In the genomic region with DNA sequence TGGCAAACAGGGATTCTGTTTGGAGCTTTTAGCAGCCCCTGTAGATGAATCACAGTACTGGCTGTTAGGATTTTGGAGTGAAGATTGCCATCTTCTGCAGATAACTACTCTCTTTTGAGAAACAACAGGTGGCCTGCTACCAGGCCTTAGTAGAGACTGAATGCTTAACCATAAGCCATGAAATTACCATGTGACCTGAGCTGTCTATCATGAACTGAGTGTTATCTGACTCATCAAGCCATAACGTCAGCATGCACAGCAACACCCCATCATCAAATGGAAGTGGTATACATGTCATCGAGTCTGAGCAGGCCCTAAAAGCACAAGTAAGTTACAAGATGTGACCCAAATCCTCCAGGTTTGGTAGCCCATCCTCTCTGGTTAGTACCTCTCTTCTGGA, we compare ENCODE assay signal across 21 cellular contexts.
DNase-seq lines count a peak whose midpoint lies in the region; ATAC-seq, FAIRE-seq and TF ChIP-seq lines count a peak whose summit lies in the region.
"Had no signal": no experiment of that assay in that cellular context is flagged by ENCODE, and none has a peak within 500 bp of the region (broad histone marks: within the 10 kb centered on the region; RNA-seq: fewer than 3 reads in every experiment).

No MANE protein-coding gene starts in this region.

- H3K9me2 ChIP-seq in PC-3 (replicated peaks; ENCODE audit: low read length) = no peaks in the 10 kb centered on the region

- POLR2A ChIA-PET in K562 (lab: Yijun Ruan, JAX) (no interaction called here), PC-3 (lab: Charles Lee; ENCODE audit: unreplicated experiment) (no interaction called here)

- no peak for TF ChIP-seq EP300 in K562 (IDR thresholded peaks at IDR 0.05; ENCODE audit: low read length)

- ATAC-seq in K562 = no peak
- ATAC-seq in PC-3 = no peak
- no peak for ATAC-seq in GM18873 (IDR thresholded peaks at IDR 0.05; ENCODE audit: low FRiP score, unreplicated experiment)
- ATAC-seq: naive thymus-derived CD4-positive, alpha-beta T cell had no signal

- H3K9ac ChIP-seq in K562 (ENCODE audit: insufficient read depth in 1 of 2, low read depth in 2 of 2, low read length in 2 of 2) (no peak overlapping the region), PC-3 (ENCODE audit: low read length) (no peak overlapping the region)
- H3K9ac ChIP-seq: parathyroid adenoma had no signal

- CTCF ChIA-PET in K562 (lab: Yijun Ruan, JAX; ENCODE audit: low intra/inter-chr PET ratio) (interaction anchor here (0.7 kb wide), 1 partner anchor 220 kb away, joined by 3 read pairs; the partner anchor contains the start of gene KLHL32), PC-3 (lab: Charles Lee) (no interaction called here)

- no peak for FAIRE-seq in K562 (lab: Jason Lieb, UNC)
- FAIRE-seq: colon had no signal

- H3K9me3 ChIP-seq in K562 (replicated peaks; ENCODE audit: control insufficient read depth, insufficient read depth, low read depth, low read length) = no peaks in the 10 kb centered on the region
- no peaks in the 10 kb centered on the region for H3K9me3 ChIP-seq in PC-3 (ENCODE audit: low read length)
- H3K9me3 ChIP-seq: vagina had no signal

- H3K4me2 ChIP-seq in K562 (ENCODE audit: insufficient read depth, low read length) (no peak overlapping the region), PC-3 (ENCODE audit: low read length) (no peak overlapping the region)

- no peaks in the 10 kb centered on the region for H3F3A ChIP-seq in PC-3 (ENCODE audit: low read length, unreplicated experiment)

- H2AFZ ChIP-seq in K562 (ENCODE audit: low read depth, low read length) (no peak overlapping the region), PC-3 (ENCODE audit: low read length) (no peak overlapping the region)
- H2AFZ ChIP-seq: parathyroid adenoma had no signal

- H3K27ac ChIP-seq in K562 (ENCODE audit: extremely low read depth, low read depth, low read length) (no peak overlapping the region), PC-3 (ENCODE audit: low read length) (no peak overlapping the region)
- H3K27ac ChIP-seq: parathyroid adenoma, SK-N-MC, vagina had no signal

- H4K20me1 ChIP-seq in K562 (replicated peaks; ENCODE audit: control insufficient read depth, insufficient read depth, low read length) (no peaks in the 10 kb centered on the region), PC-3 (ENCODE audit: low read length) (no peaks in the 10 kb centered on the region)

- 0% methylated on average over 2 of the region's 2 CpGs for WGBS in K562 (ENCODE audit: insufficient coverage, low coverage, missing lambda C conversion rate)

- BruUV-seq in K562 (replicated peaks; lab: Mats Ljungman, UMichigan) (no TSS peak), PC-3 (replicated peaks; lab: Mats Ljungman, UMichigan) (no TSS peak)

- no peak overlapping the region for H3K4me3 ChIP-seq in Jurkat, Clone E6-1 (ENCODE audit: low read length)
- H3K4me3 ChIP-seq in K562 (no peak overlapping the region), PC-3 (ENCODE audit: low read length) (no peak overlapping the region)
- H3K4me3 ChIP-seq: SK-N-MC, vagina had no signal

- in situ Hi-C loops in K562 (cut with MboI) = no loop called here

- H3K36me3 ChIP-seq in K562 (ENCODE audit: control insufficient read depth, insufficient read depth, low read length) = no peaks in the 10 kb centered on the region
- H3K36me3 ChIP-seq in PC-3 (ENCODE audit: low read depth, low read length) = no peaks in the 10 kb centered on the region
- H3K36me3 ChIP-seq: vagina had no signal

- TF ChIP-seq CTCF in K562 (IDR thresholded peaks at IDR 0.05 in 2 of 3, conservative IDR thresholded peaks at IDR 0.05 in 1 of 3; ENCODE audit: insufficient read depth in 2 of 3, low read depth in 1 of 3, low read length in 3 of 3) = no peak
- TF ChIP-seq CTCF in PC-3 (conservative IDR thresholded peaks at IDR 0.05; ENCODE audit: low read depth, low read length) = no peak

- intact Hi-C loops in K562 (cut with micrococcal nuclease) (no loop called here), PC-3 (cut with micrococcal nuclease) (no loop called here)

- no peak for TF ChIP-seq RAD21 in K562 (CRISPR knock-in tag; conservative IDR thresholded peaks at IDR 0.05 in 1 of 2, IDR thresholded peaks at IDR 0.05 in 1 of 2)

- DNase-seq in stimulated activated CD4-positive, alpha-beta T cell treated with anti-CD3 and anti-CD28 coated beads, Interleukin-1b, Interleukin-23, amount 100 ng/mL, for 48 hours = peak; percentile 4
- no peak for DNase-seq in stimulated activated CD4-positive, alpha-beta T cell treated with anti-CD3 and anti-CD28 coated beads, Interleukin-4, amount 100 ng/mL, for 1 hour
- DNase-seq in Jurkat, Clone E6-1 (ENCODE audit: low read depth, low spot score) = peak; percentile 19
- DNase-seq in K562 (ENCODE audit: extremely low read depth in 1 of 4, low spot score in 3 of 4) (no peak), PC-3 (no peak), NCI-H187 treated with DMSO at 0.1 percent for 48 hours (lab: John Stamatoyannopoulos, UW) (no peak)
- DNase-seq: activated naive CD4-positive, alpha-beta T cell treated with anti-CD3 and anti-CD28 coated beads for 36 hours; CD8-positive, alpha-beta memory T cell; endodermal cell; hypothalamus; IMR-90; MV-4-11; naive thymus-derived CD4-positive, alpha-beta T cell; NCI-H2029; stimulated activated CD4-positive, alpha-beta T cell treated with anti-CD3 and anti-CD28 coated beads, Interleukin-2, amount 100 ng/mL, for 48 hours; T-helper 9 cell had no signal

- H3K4me1 ChIP-seq in K562 (replicated peaks in 1 of 2; ENCODE audit: control insufficient read depth in 2 of 2, insufficient read depth in 2 of 2, low read length in 2 of 2) = no peaks in the 10 kb centered on the region
- no peaks in the 10 kb centered on the region for H3K4me1 ChIP-seq in PC-3 (ENCODE audit: insufficient read depth, low read length)
- H3K4me1 ChIP-seq: parathyroid adenoma, vagina had no signal

- TF ChIP-seq POLR2A in K562 (conservative IDR thresholded peaks at IDR 0.05) = no peak

- H3K79me2 ChIP-seq in K562 (ENCODE audit: control insufficient read depth, insufficient read depth, low read length) (no peaks in the 10 kb centered on the region), PC-3 (ENCODE audit: low read length) (no peaks in the 10 kb centered on the region)
- H3K79me2 ChIP-seq: parathyroid adenoma had no signal

- no peaks in the 10 kb centered on the region for H3K27me3 ChIP-seq in K562 (ENCODE audit: control insufficient read depth in 2 of 2, insufficient read depth in 2 of 2, low read length in 2 of 2)
- no peaks in the 10 kb centered on the region for H3K27me3 ChIP-seq in PC-3 (ENCODE audit: low read length)
- H3K27me3 ChIP-seq: vagina had no signal

- no peaks in the 10 kb centered on the region for H3K9me1 ChIP-seq in K562 (ENCODE audit: control insufficient read depth, insufficient read depth, low read length)

TF ChIP-seq in K562, 482 proteins besides CTCF, POLR2A, EP300 and RAD21:
- TF ChIP-seq, protein P1, sequence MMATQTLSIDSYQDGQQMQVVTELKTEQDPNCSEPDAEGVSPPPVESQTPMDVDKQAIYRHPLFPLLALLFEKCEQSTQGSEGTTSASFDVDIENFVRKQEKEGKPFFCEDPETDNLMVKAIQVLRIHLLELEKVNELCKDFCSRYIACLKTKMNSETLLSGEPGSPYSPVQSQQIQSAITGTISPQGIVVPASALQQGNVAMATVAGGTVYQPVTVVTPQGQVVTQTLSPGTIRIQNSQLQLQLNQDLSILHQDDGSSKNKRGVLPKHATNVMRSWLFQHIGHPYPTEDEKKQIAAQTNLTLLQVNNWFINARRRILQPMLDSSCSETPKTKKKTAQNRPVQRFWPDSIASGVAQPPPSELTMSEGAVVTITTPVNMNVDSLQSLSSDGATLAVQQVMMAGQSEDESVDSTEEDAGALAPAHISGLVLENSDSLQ (IDR thresholded peaks at IDR 0.05) = peak; percentile 54
- TF ChIP-seq PHTF2 (CRISPR knock-in tag; IDR thresholded peaks at IDR 0.05) = no peak

Comparison
In these comparisons a context has a peak if more than half of its experiments do, and no peak if none do; other contexts are left out.
1. DNase-seq: peak in stimulated activated CD4-positive, alpha-beta T cell treated with anti-CD3 and anti-CD28 coated beads, Interleukin-1b, Interleukin-23, amount 100 ng/mL, for 48 hours (single experiment) and Jurkat, Clone E6-1 (single experiment); none in stimulated activated CD4-positive, alpha-beta T cell treated with anti-CD3 and anti-CD28 coated beads, Interleukin-4, amount 100 ng/mL, for 1 hour (single experiment), K562 (0 of 4), PC-3 (single experiment) and NCI-H187 treated with DMSO at 0.1 percent for 48 hours (single experiment).